Comparison of ENCODE assay signal across 18 cellular contexts in genomic region chr3:135803291-135803690, GRCh38.
"Had no signal": no experiment of that assay in that cellular context is flagged by ENCODE, and none has a peak within 500 bp of the region (broad histone marks: within the 10 kb centered on the region; RNA-seq: fewer than 3 reads in every experiment).

No MANE protein-coding gene starts in this region.

- H3K4me3 ChIP-seq: gastroesophageal sphincter, heart right ventricle, pancreas, sigmoid colon, stomach, testis, upper lobe of left lung had no signal

- DNase-seq: activated CD4-positive, alpha-beta memory T cell treated with anti-CD3 and anti-CD28 coated beads for 36 hours; activated CD4-positive, alpha-beta T cell treated with anti-CD3 and anti-CD28 coated beads for 36 hours; activated CD8-positive, alpha-beta memory T cell treated with anti-CD3 and anti-CD28 coated beads, Interleukin-2, amount 10 ng/mL, durations not matched to agents 7 days and 5 days; activated effector memory CD4-positive, alpha-beta T cell treated with Interleukin-2 at 50 U/mL for 16 hours; activated T-cell treated with anti-CD3 and anti-CD28 coated beads, Interleukin-2, amount 50 U/mL, for 4 hours; caudate nucleus; effector memory CD4-positive, alpha-beta T cell; heart right ventricle; naive B cell; pancreas; sigmoid colon; stimulated activated CD4-positive, alpha-beta T cell treated with anti-CD3 and anti-CD28 coated beads, Interleukin-1b, Interleukin-23, amount 100 ng/mL, for 48 hours; stomach; T-helper 2 cell; testis; upper lobe of left lung had no signal

- ATAC-seq: activated CD4-positive, alpha-beta T cell treated with anti-CD3 and anti-CD28 coated beads for 36 hours; activated CD8-positive, alpha-beta memory T cell treated with anti-CD3 and anti-CD28 coated beads, Interleukin-2, amount 10 ng/mL, durations not matched to agents 7 days and 5 days; activated naive CD4-positive, alpha-beta T cell treated with anti-CD3 and anti-CD28 coated beads, Interleukin-2, amount 50 U/mL, for 72 hours; activated T-cell treated with anti-CD3 and anti-CD28 coated beads, Interleukin-2, amount 50 U/mL, for 4 hours; gastroesophageal sphincter; heart right ventricle; pancreas had no signal

- H3K27ac ChIP-seq: gastroesophageal sphincter, heart right ventricle, pancreas, sigmoid colon, stomach, testis, upper lobe of left lung had no signal
